19 cellular contexts compared by ENCODE assay signal in the genomic region with DNA sequence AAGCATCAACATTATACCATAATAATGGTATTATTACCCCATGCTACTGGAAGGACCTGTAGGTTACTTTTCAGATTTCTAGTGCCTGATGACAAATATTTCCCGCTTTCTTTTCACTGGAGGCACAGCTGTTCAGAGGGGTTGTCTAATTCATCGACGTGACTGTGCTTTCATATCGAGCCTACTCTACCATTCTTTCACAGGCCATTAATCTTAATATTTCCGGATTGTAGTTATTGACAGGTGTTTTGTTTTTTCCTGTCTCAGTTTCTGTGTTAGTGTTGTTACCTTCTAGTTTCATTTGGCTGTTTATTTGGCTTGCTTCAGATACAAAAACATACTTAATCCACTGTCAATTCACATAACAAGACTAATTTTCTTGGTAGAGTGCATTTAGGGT.
DNase-seq lines count a peak whose midpoint lies in the region; ATAC-seq and TF ChIP-seq lines count a peak whose summit lies in the region.
"Had no signal": no experiment of that assay in that cellular context is flagged by ENCODE, and none has a peak within 500 bp of the region (broad histone marks: within the 10 kb centered on the region; RNA-seq: fewer than 3 reads in every experiment).

No MANE protein-coding gene starts in this region.

- no peak overlapping the region for H3K4me3 ChIP-seq in OCI-LY1 (ENCODE audit: low read depth, low read length, poor library complexity, severe bottlenecking)
- H3K4me3 ChIP-seq: A549, SJSA1 had no signal

- no peak overlapping the region for H3K4me2 ChIP-seq in OCI-LY1 (ENCODE audit: low read length)
- H3K4me2 ChIP-seq: A549 had no signal

- no peak for TF ChIP-seq CTCF in OCI-LY1 (IDR thresholded peaks at IDR 0.05; ENCODE audit: low read length)

- H3K27me3 ChIP-seq in OCI-LY1 (ENCODE audit: insufficient read depth, low read length) = no peaks in the 10 kb centered on the region
- H3K27me3 ChIP-seq: SJSA1 had no signal

- no peaks in the 10 kb centered on the region for H3K36me3 ChIP-seq in OCI-LY1 (ENCODE audit: insufficient read depth, low read length)
- H3K36me3 ChIP-seq: SJSA1 had no signal

- no peaks in the 10 kb centered on the region for H3F3A ChIP-seq in OCI-LY1 (ENCODE audit: insufficient read depth, low read length)

- H4K20me1 ChIP-seq in OCI-LY1 (ENCODE audit: insufficient read depth, low read length) = no peaks in the 10 kb centered on the region

- H2AFZ ChIP-seq in OCI-LY1 (ENCODE audit: low read length) = peak overlapping the region; percentile 1; the same call in 1 of the 2 replicates

- H3K27ac ChIP-seq in OCI-LY1 (ENCODE audit: low read depth, low read length, poor library complexity, severe bottlenecking) = no peak overlapping the region
- H3K27ac ChIP-seq: A549, SJSA1 had no signal

- peaks cover 27% of the 10 kb centered on the region for H3K4me1 ChIP-seq in OCI-LY1 (ENCODE audit: insufficient read depth, low read length, severe bottlenecking)
- H3K4me1 ChIP-seq: A549, SJSA1 had no signal

- H3K79me2 ChIP-seq in OCI-LY1 (ENCODE audit: insufficient read depth, low read length) = no peaks in the 10 kb centered on the region

- H3K9me3 ChIP-seq in OCI-LY1 (ENCODE audit: low read length) = no peaks in the 10 kb centered on the region
- H3K9me3 ChIP-seq: A549, SJSA1 had no signal

- ATAC-seq in HG03280 (IDR thresholded peaks at IDR 0.05; ENCODE audit: unreplicated experiment) = peak; percentile 64
- ATAC-seq: A549, Right ventricle myocardium inferior had no signal

- no peaks in the 10 kb centered on the region for H3K9me2 ChIP-seq in OCI-LY1 (ENCODE audit: low read depth, low read length)

- DNase-seq in NCI-H748 (lab: John Stamatoyannopoulos, UW; ENCODE audit: unreplicated experiment) = peak; percentile 31
- no peak for DNase-seq in NCI-H748 treated with DMSO at 0.1 percent for 48 hours (lab: John Stamatoyannopoulos, UW)
- DNase-seq in NCI-H1048 (lab: John Stamatoyannopoulos, UW) = no peak
- no peak for DNase-seq in activated naive CD4-positive, alpha-beta T cell (lab: John Stamatoyannopoulos, UW)
- no peak for DNase-seq in dedifferentiated amniotic fluid mesenchymal stem cell (ENCODE audit: extremely low spot score)
- DNase-seq: CD4-positive, alpha-beta T cell; COR-L47; DND-41; KBM-7; NCI-H187; NCI-H2171; NCI-H446; NCI-H69; T-helper 1 cell had no signal

- no peak overlapping the region for H3K9ac ChIP-seq in OCI-LY1 (ENCODE audit: low read length)
